ENCODE assay signal across 15 cellular contexts in genomic region chr10:113226404-113226803, GRCh38.
DNase-seq lines count a peak whose midpoint lies in the region; ATAC-seq and TF ChIP-seq lines count a peak whose summit lies in the region.
"Had no signal": no experiment of that assay in that cellular context is flagged by ENCODE, and none has a peak within 500 bp of the region (broad histone marks: within the 10 kb centered on the region; RNA-seq: fewer than 3 reads in every experiment).

No MANE protein-coding gene starts in this region.

- ATAC-seq in HG02885 (IDR thresholded peaks at IDR 0.05; ENCODE audit: poor library complexity, unreplicated experiment): peak; percentile 62
- peak; percentile 37 for ATAC-seq in effector memory CD8-positive, alpha-beta T cell (replicated peaks)
- no peak for ATAC-seq in GM23338
- ATAC-seq: HepG2 had no signal

- H3K4me3 ChIP-seq in GM23338: no peak overlapping the region
- H3K4me3 ChIP-seq: uterus had no signal

- H4K20me1 ChIP-seq in GM23338 (replicated peaks; ENCODE audit: insufficient read depth): no peaks in the 10 kb centered on the region

- H3K4me3 Mint-ChIP-seq in effector memory CD8-positive, alpha-beta T cell: no peak overlapping the region
- H3K4me3 Mint-ChIP-seq in GM23338: no peak overlapping the region

- H3K79me2 ChIP-seq in GM23338 (replicated peaks; ENCODE audit: insufficient read depth): no peaks in the 10 kb centered on the region

- peaks cover 14% of the 10 kb centered on the region; the same call in 1 of the 2 replicates for H3K4me1 ChIP-seq in GM23338 (ENCODE audit: insufficient read depth)
- H3K4me1 ChIP-seq: uterus had no signal

- H3K27me3 Mint-ChIP-seq in effector memory CD8-positive, alpha-beta T cell: peaks cover 36 to 56% of the 10 kb centered on the region in 2 donors
- peaks cover 6% of the 10 kb centered on the region for H3K27me3 Mint-ChIP-seq in GM23338 (ENCODE audit: insufficient read depth, low read depth, poor library complexity)

- H2AFZ ChIP-seq in GM23338: no peak overlapping the region

- no peak overlapping the region for H3K4me2 ChIP-seq in GM23338

- no peak overlapping the region for H3K27ac Mint-ChIP-seq in effector memory CD8-positive, alpha-beta T cell
- no peak overlapping the region for H3K27ac Mint-ChIP-seq in GM23338

- peaks cover 15% of the 10 kb centered on the region for H3K9me2 ChIP-seq in GM23338 (ENCODE audit: insufficient read depth)

- H3K27me3 ChIP-seq in GM23338 (ENCODE audit: insufficient read depth): no peaks in the 10 kb centered on the region
- H3K27me3 ChIP-seq: uterus had no signal

- H3K27ac ChIP-seq in GM23338 (ENCODE audit: low read depth): no peak overlapping the region
- H3K27ac ChIP-seq: C4-2B, uterus had no signal

- no peaks in the 10 kb centered on the region for H3K36me3 ChIP-seq in GM23338 (ENCODE audit: insufficient read depth)
- H3K36me3 ChIP-seq: uterus had no signal

- H3K36me3 Mint-ChIP-seq in effector memory CD8-positive, alpha-beta T cell (ENCODE audit: insufficient read depth): peaks cover 3% of the 10 kb centered on the region
- H3K36me3 Mint-ChIP-seq in GM23338 (ENCODE audit: low read depth): no peaks in the 10 kb centered on the region

- peaks cover 10 to 14% of the 10 kb centered on the region in 2 donors for H3K4me1 Mint-ChIP-seq in effector memory CD8-positive, alpha-beta T cell (ENCODE audit: low read depth in 2 of 2)
- peaks cover 13% of the 10 kb centered on the region for H3K4me1 Mint-ChIP-seq in GM23338

- H3F3A ChIP-seq in GM23338 (replicated peaks; ENCODE audit: low read depth): no peaks in the 10 kb centered on the region

- TF ChIP-seq CTCF in GM23338 (conservative IDR thresholded peaks at IDR 0.05; ENCODE audit: low read depth in 2 of 2): no peak

- DNase-seq in activated CD4-positive, alpha-beta T cell treated with anti-CD3 and anti-CD28 coated beads for 48 hours: peak; percentile 45
- DNase-seq in activated CD4-positive, alpha-beta T cell treated with anti-CD3 and anti-CD28 coated beads, Interleukin-2, amount 50 U/mL, for 1 hour: no peak
- no peak for DNase-seq in effector memory CD8-positive, alpha-beta T cell
- peak; percentile 18 for DNase-seq in stimulated activated CD4-positive, alpha-beta T cell treated with anti-CD3 and anti-CD28 coated beads, Interleukin-1b, Interleukin-23, amount 100 ng/mL, for 48 hours
- no peak for DNase-seq in D341Med (ENCODE audit: low spot score)
- no peak for DNase-seq in GM23338 (ENCODE audit: low spot score)
- no peak for DNase-seq in NCI-H1436 treated with DMSO at 0.1 percent for 48 hours (lab: John Stamatoyannopoulos, UW)
- DNase-seq: hippocampal formation, kidney, NCI-H2081 treated with DMSO at 0.1 percent for 48 hours, NCI-H526 treated with DMSO at 0.1 percent for 48 hours, uterus had no signal

- H3K9me3 Mint-ChIP-seq in effector memory CD8-positive, alpha-beta T cell: no peaks in the 10 kb centered on the region
- H3K9me3 Mint-ChIP-seq in GM23338: no peaks in the 10 kb centered on the region

TF ChIP-seq in GM23338, 12 proteins besides CTCF, POLR2A, EP300 and RAD21 (continues in another document):
- TF ChIP-seq ETS1 (IDR thresholded peaks at IDR 0.05) (no peak), EZH2 (IDR thresholded peaks at IDR 0.05; ENCODE audit: low read depth, unreplicated experiment) (no peak), ZNF331 (CRISPR knock-in tag; IDR thresholded peaks at IDR 0.05; ENCODE audit: low read depth) (no peak), EZH2phosphoT487 (IDR thresholded peaks at IDR 0.05; ENCODE audit: unreplicated experiment) (no peak), CREB1 (CRISPR knock-in tag; IDR thresholded peaks at IDR 0.05; ENCODE audit: low read depth) (no peak), NANOG (IDR thresholded peaks at IDR 0.05; ENCODE audit: borderline replicate concordance) (no peak), JUNB (IDR thresholded peaks at IDR 0.05; ENCODE audit: unreplicated experiment) (no peak)
- TF ChIP-seq, protein P1, sequence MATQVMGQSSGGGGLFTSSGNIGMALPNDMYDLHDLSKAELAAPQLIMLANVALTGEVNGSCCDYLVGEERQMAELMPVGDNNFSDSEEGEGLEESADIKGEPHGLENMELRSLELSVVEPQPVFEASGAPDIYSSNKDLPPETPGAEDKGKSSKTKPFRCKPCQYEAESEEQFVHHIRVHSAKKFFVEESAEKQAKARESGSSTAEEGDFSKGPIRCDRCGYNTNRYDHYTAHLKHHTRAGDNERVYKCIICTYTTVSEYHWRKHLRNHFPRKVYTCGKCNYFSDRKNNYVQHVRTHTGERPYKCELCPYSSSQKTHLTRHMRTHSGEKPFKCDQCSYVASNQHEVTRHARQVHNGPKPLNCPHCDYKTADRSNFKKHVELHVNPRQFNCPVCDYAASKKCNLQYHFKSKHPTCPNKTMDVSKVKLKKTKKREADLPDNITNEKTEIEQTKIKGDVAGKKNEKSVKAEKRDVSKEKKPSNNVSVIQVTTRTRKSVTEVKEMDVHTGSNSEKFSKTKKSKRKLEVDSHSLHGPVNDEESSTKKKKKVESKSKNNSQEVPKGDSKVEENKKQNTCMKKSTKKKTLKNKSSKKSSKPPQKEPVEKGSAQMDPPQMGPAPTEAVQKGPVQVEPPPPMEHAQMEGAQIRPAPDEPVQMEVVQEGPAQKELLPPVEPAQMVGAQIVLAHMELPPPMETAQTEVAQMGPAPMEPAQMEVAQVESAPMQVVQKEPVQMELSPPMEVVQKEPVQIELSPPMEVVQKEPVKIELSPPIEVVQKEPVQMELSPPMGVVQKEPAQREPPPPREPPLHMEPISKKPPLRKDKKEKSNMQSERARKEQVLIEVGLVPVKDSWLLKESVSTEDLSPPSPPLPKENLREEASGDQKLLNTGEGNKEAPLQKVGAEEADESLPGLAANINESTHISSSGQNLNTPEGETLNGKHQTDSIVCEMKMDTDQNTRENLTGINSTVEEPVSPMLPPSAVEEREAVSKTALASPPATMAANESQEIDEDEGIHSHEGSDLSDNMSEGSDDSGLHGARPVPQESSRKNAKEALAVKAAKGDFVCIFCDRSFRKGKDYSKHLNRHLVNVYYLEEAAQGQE (IDR thresholded peaks at IDR 0.05; ENCODE audit: unreplicated experiment): no peak

Comparison
In these comparisons a context has a peak if more than half of its experiments do, and no peak if none do; other contexts are left out.
1. DNase-seq: peak in activated CD4-positive, alpha-beta T cell treated with anti-CD3 and anti-CD28 coated beads for 48 hours (single experiment) and stimulated activated CD4-positive, alpha-beta T cell treated with anti-CD3 and anti-CD28 coated beads, Interleukin-1b, Interleukin-23, amount 100 ng/mL, for 48 hours (single experiment); none in activated CD4-positive, alpha-beta T cell treated with anti-CD3 and anti-CD28 coated beads, Interleukin-2, amount 50 U/mL, for 1 hour (single experiment), effector memory CD8-positive, alpha-beta T cell (0 of 3), D341Med (single experiment), GM23338 (single experiment) and NCI-H1436 treated with DMSO at 0.1 percent for 48 hours (single experiment).